In genomic region chr9:6656901-6657300, GRCh38 we compare ENCODE assay signal across 21 cellular contexts. TPM values are rescaled to one million over a fixed set of nuclear protein-coding genes. Genes with fewer than 3 reads are reported as not detected.
DNase-seq lines count a peak whose midpoint lies in the region; ATAC-seq, FAIRE-seq and TF ChIP-seq lines count a peak whose summit lies in the region.
"Had no signal": no experiment of that assay in that cellular context is flagged by ENCODE, and none has a peak within 500 bp of the region (broad histone marks: within the 10 kb centered on the region; RNA-seq: fewer than 3 reads in every experiment).

No MANE protein-coding gene starts in this region.

- no peak overlapping the region for H3K4me3 ChIP-seq in OCI-LY3 (ENCODE audit: low read length)
- no peak overlapping the region for H3K4me3 ChIP-seq in neural progenitor cell
- no peak overlapping the region for H3K4me3 ChIP-seq in prostate gland
- H3K4me3 ChIP-seq: K562 had no signal

- H3K4me1 Mint-ChIP-seq in neural progenitor cell, result no peaks in the 10 kb centered on the region
- H3K4me1 Mint-ChIP-seq: CD14-positive monocyte had no signal

- H3K79me2 ChIP-seq in OCI-LY3 (ENCODE audit: low read length) (no peaks in the 10 kb centered on the region), neural progenitor cell (ENCODE audit: low read depth) (no peaks in the 10 kb centered on the region)

- peaks cover 12% of the 10 kb centered on the region; the same call in 1 of the 2 replicates for H3K27me3 ChIP-seq in OCI-LY3 (ENCODE audit: low read depth, low read length)
- H3K27me3 ChIP-seq in neural progenitor cell, result no peaks in the 10 kb centered on the region
- no peaks in the 10 kb centered on the region for H3K27me3 ChIP-seq in prostate gland (replicated peaks; ENCODE audit: insufficient read depth)

- H3K27ac ChIP-seq in OCI-LY3 (ENCODE audit: low read length), result no peak overlapping the region
- H3K27ac ChIP-seq in neural progenitor cell, result peak overlapping the region; percentile 55
- no peak overlapping the region for H3K27ac ChIP-seq in prostate gland
- H3K27ac ChIP-seq: 22Rv1, HL-60 had no signal

- H3K4me3 Mint-ChIP-seq in neural progenitor cell, result no peak overlapping the region
- H3K4me3 Mint-ChIP-seq: CD14-positive monocyte; CD8-positive, alpha-beta T cell had no signal

- DNase-seq in NCI-H1417 (lab: John Stamatoyannopoulos, UW), result peak in 2 of 3 experiments; percentile 10 to 30
- no peak for DNase-seq in NCI-H1417 treated with DMSO at 0.1 percent for 48 hours (lab: John Stamatoyannopoulos, UW)
- no peak for DNase-seq in GM19239 (ENCODE audit: insufficient read length, low spot score)
- DNase-seq in neural progenitor cell (ENCODE audit: low spot score), result no peak
- no peak for DNase-seq in prostate gland (ENCODE audit: low spot score)
- no peak for DNase-seq in germinal center (ENCODE audit: low spot score)
- no peak for DNase-seq in activated naive CD4-positive, alpha-beta T cell treated with anti-CD3 and anti-CD28 coated beads, Interleukin-2, amount 50 U/mL, for 72 hours (ENCODE audit: low spot score in 2 of 2)
- DNase-seq: CD8-positive, alpha-beta T cell; COR-L47; DMS153; DMS79 treated with DMSO at 0.1 percent for 48 hours; EL had no signal

- WGBS in prostate gland, result 75% methylated on average over 6 of the region's 6 CpGs

- H4K20me1 ChIP-seq in OCI-LY3 (ENCODE audit: insufficient read depth, low read length) (no peaks in the 10 kb centered on the region), neural progenitor cell (ENCODE audit: low read depth) (no peaks in the 10 kb centered on the region)

- peaks cover 7% of the 10 kb centered on the region for H3K36me3 Mint-ChIP-seq in neural progenitor cell
- H3K36me3 Mint-ChIP-seq in activated naive CD4-positive, alpha-beta T cell treated with anti-CD3 and anti-CD28 coated beads, Interleukin-2, amount 50 U/mL, for 72 hours, result no peaks in the 10 kb centered on the region
- H3K36me3 Mint-ChIP-seq: CD14-positive monocyte; CD8-positive, alpha-beta T cell had no signal

- TF ChIP-seq CTCF in OCI-LY3 (IDR thresholded peaks at IDR 0.05; ENCODE audit: low read depth, low read length) (no peak), neural progenitor cell (IDR thresholded peaks at IDR 0.05) (no peak), prostate gland (IDR thresholded peaks at IDR 0.05) (no peak)

- H3K36me3 ChIP-seq in OCI-LY3 (replicated peaks; ENCODE audit: low read depth, low read length) (peaks cover 4% of the 10 kb centered on the region), neural progenitor cell (no peaks in the 10 kb centered on the region), prostate gland (no peaks in the 10 kb centered on the region)

- H3K9ac ChIP-seq in OCI-LY3 (ENCODE audit: low read length), result no peak overlapping the region
- H3K9ac ChIP-seq in neural progenitor cell, result no peak overlapping the region

- H2AFZ ChIP-seq in OCI-LY3 (ENCODE audit: low read depth, low read length), result no peak overlapping the region
- H2AFZ ChIP-seq in neural progenitor cell (replicated peaks), result no peak overlapping the region

- H3K4me2 ChIP-seq in OCI-LY3 (ENCODE audit: low read length) (0 out of 2 replicates have a peak overlapping the region, but pooled peaks have one; percentile 12), neural progenitor cell (no peak overlapping the region)

- peaks cover 8% of the 10 kb centered on the region for H3K27me3 Mint-ChIP-seq in neural progenitor cell (ENCODE audit: insufficient read depth, low read depth)

- H3K4me1 ChIP-seq in OCI-LY3 (ENCODE audit: low read length), result peaks cover 18% of the 10 kb centered on the region
- H3K4me1 ChIP-seq in neural progenitor cell, result peaks cover 6% of the 10 kb centered on the region
- no peaks in the 10 kb centered on the region for H3K4me1 ChIP-seq in prostate gland (replicated peaks)

- no peak overlapping the region for H3K27ac Mint-ChIP-seq in neural progenitor cell
- no peak overlapping the region for H3K27ac Mint-ChIP-seq in activated naive CD4-positive, alpha-beta T cell treated with anti-CD3 and anti-CD28 coated beads, Interleukin-2, amount 50 U/mL, for 72 hours
- H3K27ac Mint-ChIP-seq: CD14-positive monocyte; CD8-positive, alpha-beta T cell had no signal

- ATAC-seq in activated naive CD4-positive, alpha-beta T cell treated with anti-CD3 and anti-CD28 coated beads, Interleukin-2, amount 50 U/mL, for 72 hours, result no peak
- ATAC-seq: CD8-positive, alpha-beta T cell; HCT116; K562 had no signal

- no peak for TF ChIP-seq POLR2A in prostate gland (IDR thresholded peaks at IDR 0.05)

- peak; percentile 74 for FAIRE-seq in GM19239 (lab: Jason Lieb, UNC)
- FAIRE-seq: D721Med, G401.6, H54, K562 had no signal

- no peaks in the 10 kb centered on the region for H3K9me3 ChIP-seq in OCI-LY3 (ENCODE audit: insufficient read depth, low read length)
- no peaks in the 10 kb centered on the region for H3K9me3 ChIP-seq in neural progenitor cell (ENCODE audit: low read depth)
- no peaks in the 10 kb centered on the region for H3K9me3 ChIP-seq in prostate gland

- H3F3A ChIP-seq in neural progenitor cell (ENCODE audit: low read depth), result peaks cover 5% of the 10 kb centered on the region

- H3K9me3 Mint-ChIP-seq in neural progenitor cell, result no peaks in the 10 kb centered on the region
- H3K9me3 Mint-ChIP-seq in activated naive CD4-positive, alpha-beta T cell treated with anti-CD3 and anti-CD28 coated beads, Interleukin-2, amount 50 U/mL, for 72 hours, result no peaks in the 10 kb centered on the region
- H3K9me3 Mint-ChIP-seq: CD8-positive, alpha-beta T cell had no signal

- intact Hi-C loops in prostate gland (cut with DNase I), result no loop called here

RNA-seq across cellular contexts. Expression of gene GLDC, which starts 11.4 kb away (rescaled TPM):
- total RNA-seq in neural progenitor cell (ENCODE audit: low replicate concordance) (81.6 and 100 TPM in 2 replicates), prostate gland (1 to 10 TPM; 2.7 to 4.0 TPM)
- total RNA-seq in activated naive CD4-positive, alpha-beta T cell treated with anti-CD3 and anti-CD28 coated beads, Interleukin-2, amount 50 U/mL, for 72 hours, result 1 to 10 TPM in 1 of 2 donors, under 1 TPM in 1; 0.96 to 2.5 TPM
- total RNA-seq: CD8-positive, alpha-beta T cell had no signal

Comparison
In these comparisons a context has a peak if more than half of its experiments do, and no peak if none do; other contexts are left out.
1. DNase-seq: peak in NCI-H1417 (2 of 3); none in NCI-H1417 treated with DMSO at 0.1 percent for 48 hours (single experiment), GM19239 (single experiment), neural progenitor cell (single experiment), prostate gland (single experiment), germinal center (single experiment) and activated naive CD4-positive, alpha-beta T cell treated with anti-CD3 and anti-CD28 coated beads, Interleukin-2, amount 50 U/mL, for 72 hours (0 of 2).
2. RNA of gene GLDC, which starts 11.4 kb away (total RNA-seq): 81.6 to 100 TPM in neural progenitor cell; 2.7 to 4.0 TPM in prostate gland and 0.96 to 2.5 TPM in activated naive CD4-positive, alpha-beta T cell treated with anti-CD3 and anti-CD28 coated beads, Interleukin-2, amount 50 U/mL, for 72 hours; every median in the first group is over 10 times any median in the second.